8 cellular contexts compared by ENCODE assay signal in genomic region chr14:38208825-38209562, GRCh38. TPM values are rescaled to one million over a fixed set of nuclear protein-coding genes. Genes with fewer than 3 reads are reported as not detected.
A peak's percentile ranks its signal among the peaks of the same experiment; 100 is the strongest.
DNase-seq lines count a peak whose midpoint lies in the region; ATAC-seq and TF ChIP-seq lines count a peak whose summit lies in the region.

No MANE protein-coding gene starts in this region.

- no peak overlapping the region for H3K27ac Mint-ChIP-seq in activated naive CD4-positive, alpha-beta T cell treated with anti-CD3 and anti-CD28 coated beads, Interleukin-2, amount 10 ng/mL, durations not matched to agents 7 days and 5 days
- no peak overlapping the region for H3K27ac Mint-ChIP-seq in CD4-positive, alpha-beta T cell

- peaks cover 0 to 5% of the 10 kb centered on the region in 2 donors for H3K9me3 ChIP-seq in stomach smooth muscle (ENCODE audit: control insufficient read depth in 2 of 2, low read length in 2 of 2)
- H3K9me3 ChIP-seq in CD4-positive, alpha-beta T cell (ENCODE audit: control insufficient read depth, low read length), result no peaks in the 10 kb centered on the region

- H3K4me1 Mint-ChIP-seq in activated naive CD4-positive, alpha-beta T cell treated with anti-CD3 and anti-CD28 coated beads, Interleukin-2, amount 10 ng/mL, durations not matched to agents 7 days and 5 days, result peaks cover 18% of the 10 kb centered on the region
- H3K4me1 Mint-ChIP-seq in CD4-positive, alpha-beta T cell (ENCODE audit: low read depth), result peaks cover 16% of the 10 kb centered on the region

- no peaks in the 10 kb centered on the region for H3K9me3 Mint-ChIP-seq in activated naive CD4-positive, alpha-beta T cell treated with anti-CD3 and anti-CD28 coated beads, Interleukin-2, amount 10 ng/mL, durations not matched to agents 7 days and 5 days
- peaks cover 2% of the 10 kb centered on the region for H3K9me3 Mint-ChIP-seq in CD4-positive, alpha-beta T cell

- no peak overlapping the region for H3K9ac ChIP-seq in stomach smooth muscle (ENCODE audit: low read length in 2 of 2)

- no peak overlapping the region for H3K4me3 Mint-ChIP-seq in activated naive CD4-positive, alpha-beta T cell treated with anti-CD3 and anti-CD28 coated beads, Interleukin-2, amount 10 ng/mL, durations not matched to agents 7 days and 5 days
- no peak overlapping the region for H3K4me3 Mint-ChIP-seq in CD4-positive, alpha-beta T cell

- ATAC-seq in CD4-positive, alpha-beta T cell (ENCODE audit: poor library complexity), result no peak
- ATAC-seq in HG02970 (IDR thresholded peaks at IDR 0.05; ENCODE audit: low FRiP score, unreplicated experiment), result no peak

- intact Hi-C loops in CD4-positive, alpha-beta T cell (cut with DNase I, micrococcal nuclease), result no loop called here

- H3K4me3 ChIP-seq in kidney epithelial cell (ENCODE audit: low read depth, low read length) (peak overlapping the region; percentile 33), stomach smooth muscle (ENCODE audit: low read length in 2 of 2) (peak overlapping the region; percentile 31 to 55)

- H3K27me3 ChIP-seq in kidney epithelial cell (ENCODE audit: control insufficient read depth, insufficient read depth, low read length) (peaks cover 24% of the 10 kb centered on the region), stomach smooth muscle (ENCODE audit: control insufficient read depth in 1 of 2, insufficient read depth in 2 of 2, low read length in 2 of 2) (peaks cover 25 to 27% of the 10 kb centered on the region in 2 donors)
- peaks cover 48% of the 10 kb centered on the region for H3K27me3 ChIP-seq in CD4-positive, alpha-beta T cell (ENCODE audit: control insufficient read depth, insufficient read depth, low read length)

- DNase-seq in activated naive CD4-positive, alpha-beta T cell treated with anti-CD3 and anti-CD28 coated beads, Interleukin-2, amount 10 ng/mL, durations not matched to agents 7 days and 5 days, result peak; percentile 20
- DNase-seq in activated naive CD4-positive, alpha-beta T cell (lab: John Stamatoyannopoulos, UW), result no peak
- DNase-seq in astrocyte of the hippocampus (ENCODE audit: low read depth, low spot score), result peak; percentile 39
- peak; percentile 21 for DNase-seq in kidney epithelial cell (ENCODE audit: low read depth)
- DNase-seq in NCI-H1694 treated with DMSO at 0.1 percent for 48 hours (lab: John Stamatoyannopoulos, UW), result no peak
- no peak for DNase-seq in CD4-positive, alpha-beta T cell

- H3K27me3 Mint-ChIP-seq in activated naive CD4-positive, alpha-beta T cell treated with anti-CD3 and anti-CD28 coated beads, Interleukin-2, amount 10 ng/mL, durations not matched to agents 7 days and 5 days, result peaks cover 76% of the 10 kb centered on the region
- H3K27me3 Mint-ChIP-seq in CD4-positive, alpha-beta T cell, result peaks cover 71% of the 10 kb centered on the region

- H3K27ac ChIP-seq in stomach smooth muscle (ENCODE audit: low read length), result no peak overlapping the region
- H3K27ac ChIP-seq in CD4-positive, alpha-beta T cell (ENCODE audit: low read depth, low read length), result no peak overlapping the region

- TF ChIP-seq CTCF in kidney epithelial cell (IDR thresholded peaks at IDR 0.05; ENCODE audit: insufficient read depth, low read length, poor library complexity, severe bottlenecking), result peak; percentile 13
- no peak for TF ChIP-seq CTCF in CD4-positive, alpha-beta T cell (IDR thresholded peaks at IDR 0.05)

- POLR2A ChIA-PET in CD4-positive, alpha-beta T cell (lab: Charles Lee), result no interaction called here

- H3K36me3 ChIP-seq in kidney epithelial cell (ENCODE audit: control insufficient read depth, insufficient read depth, low read length), result no peaks in the 10 kb centered on the region
- no peaks in the 10 kb centered on the region for H3K36me3 ChIP-seq in stomach smooth muscle (ENCODE audit: control insufficient read depth in 2 of 2, insufficient read depth in 2 of 2, low read length in 2 of 2)

- no peaks in the 10 kb centered on the region for H3K36me3 Mint-ChIP-seq in activated naive CD4-positive, alpha-beta T cell treated with anti-CD3 and anti-CD28 coated beads, Interleukin-2, amount 10 ng/mL, durations not matched to agents 7 days and 5 days
- H3K36me3 Mint-ChIP-seq in CD4-positive, alpha-beta T cell (ENCODE audit: low read depth), result no peaks in the 10 kb centered on the region

- CTCF ChIA-PET in activated naive CD4-positive, alpha-beta T cell treated with anti-CD3 and anti-CD28 coated beads, Interleukin-2, amount 10 ng/mL, durations not matched to agents 7 days and 5 days (lab: Charles Lee), result no interaction called here
- CTCF ChIA-PET in CD4-positive, alpha-beta T cell (lab: Charles Lee), result no interaction called here

- peaks cover 7% of the 10 kb centered on the region for H3K4me1 ChIP-seq in stomach smooth muscle (ENCODE audit: control insufficient read depth, insufficient read depth, low read length)

RNA-seq across cellular contexts. Expression of gene SSTR1, which starts 1.3 kb away (rescaled TPM):
- total RNA-seq in kidney epithelial cell, result 0.21 and 0.67 TPM in 2 replicates
- total RNA-seq in CD4-positive, alpha-beta T cell, result not detected

RNA-seq across cellular contexts. Expression of gene CLEC14A, which starts 46.9 kb away (rescaled TPM):
- total RNA-seq in kidney epithelial cell, result 0.27 and 0.58 TPM in 2 replicates
- not detected for total RNA-seq in CD4-positive, alpha-beta T cell

Comparison
In these comparisons a context has a peak if more than half of its experiments do, and no peak if none do; other contexts are left out.
1. DNase-seq: peak in activated naive CD4-positive, alpha-beta T cell treated with anti-CD3 and anti-CD28 coated beads, Interleukin-2, amount 10 ng/mL, durations not matched to agents 7 days and 5 days (single experiment), astrocyte of the hippocampus (single experiment) and kidney epithelial cell (single experiment); none in activated naive CD4-positive, alpha-beta T cell (0 of 4), NCI-H1694 treated with DMSO at 0.1 percent for 48 hours (single experiment) and CD4-positive, alpha-beta T cell (0 of 10).